Comparison of ENCODE assay signal across 22 cellular contexts in genomic region chr6:84498905-84499304, GRCh38.
"Had no signal": no experiment of that assay in that cellular context is flagged by ENCODE, and none has a peak within 500 bp of the region (broad histone marks: within the 10 kb centered on the region; RNA-seq: fewer than 3 reads in every experiment).

No MANE protein-coding gene starts in this region.

- H3K9me3 ChIP-seq: MG63 had no signal

- H3K27ac ChIP-seq: WERI-Rb-1 had no signal

- H3K27me3 ChIP-seq: MG63 had no signal

- H3K4me3 ChIP-seq: MG63 had no signal

- DNase-seq: activated CD4-positive, alpha-beta T cell treated with anti-CD3 and anti-CD28 coated beads for 36 hours; activated CD4-positive, alpha-beta T cell treated with anti-CD3 and anti-CD28 coated beads, Interleukin-2, amount 50 U/mL, for 1 hour; activated CD8-positive, alpha-beta memory T cell treated with anti-CD3 and anti-CD28 coated beads, Interleukin-2, amount 50 U/mL, for 4 hours; activated CD8-positive, alpha-beta T cell treated with anti-CD3 and anti-CD28 coated beads for 36 hours; activated gamma-delta T cell treated with Interleukin-2 at 50 U/mL for 16 hours; activated naive CD4-positive, alpha-beta T cell treated with anti-CD3 and anti-CD28 coated beads, Interleukin-2, amount 10 ng/mL, durations not matched to agents 7 days and 5 days; activated naive CD8-positive, alpha-beta T cell treated with anti-CD3 and anti-CD28 coated beads for 36 hours; activated T-cell treated with anti-CD3 and anti-CD28 coated beads, Interleukin-2, amount 50 U/mL, for 72 hours; anterior cingulate cortex; cerebellar nuclear complex; MG63; MV-4-11; NCI-H1092 treated with DMSO at 0.1 percent for 48 hours; NCI-H1436; NCI-H187; NCI-H2081; NCI-H510A treated with DMSO at 0.1 percent for 48 hours; NCI-H69; PC-3; SIG-M5; T-helper 1 cell; WERI-Rb-1 had no signal

- H3K36me3 ChIP-seq: MG63, WERI-Rb-1 had no signal

- ATAC-seq: activated CD4-positive, alpha-beta T cell treated with anti-CD3 and anti-CD28 coated beads for 36 hours; activated CD8-positive, alpha-beta T cell treated with anti-CD3 and anti-CD28 coated beads for 36 hours; activated T-cell treated with anti-CD3 and anti-CD28 coated beads, Interleukin-2, amount 50 U/mL, for 72 hours; PC-3 had no signal
